In genomic region chr2:219059725-219060682, GRCh38 we compare ENCODE assay signal across 10 cellular contexts. TPM values are rescaled to one million over a fixed set of nuclear protein-coding genes. Genes with fewer than 3 reads are reported as not detected.
DNase-seq lines count a peak whose midpoint lies in the region; ATAC-seq and TF ChIP-seq lines count a peak whose summit lies in the region.
"Had no signal": no experiment of that assay in that cellular context is flagged by ENCODE, and none has a peak within 500 bp of the region (broad histone marks: within the 10 kb centered on the region; RNA-seq: fewer than 3 reads in every experiment).

No MANE protein-coding gene starts in this region.

- H3K23ac ChIP-seq in IMR-90 (ENCODE audit: low read depth, low read length), result no peak overlapping the region

- H3K36me3 ChIP-seq in IMR-90 (ENCODE audit: control insufficient read depth, insufficient read depth, low read length) (no peaks in the 10 kb centered on the region), duodenal mucosa (ENCODE audit: control insufficient read depth in 1 of 2, insufficient read depth in 2 of 2, low read length in 2 of 2) (peaks cover 7 to 18% of the 10 kb centered on the region in 2 donors), ovary (no peaks in the 10 kb centered on the region)

- H3K4me3 ChIP-seq in IMR-90 (ENCODE audit: insufficient read depth, low read depth, low read length), result no peak overlapping the region
- peak overlapping the region; percentile 82 to 88 for H3K4me3 ChIP-seq in duodenal mucosa (ENCODE audit: low read depth in 1 of 2, low read length in 2 of 2)
- peak overlapping the region; percentile 32 for H3K4me3 ChIP-seq in ovary
- H3K4me3 ChIP-seq: PC-9 had no signal

- BruUV-seq in Calu3 (replicated peaks; lab: Mats Ljungman, UMichigan) (TSS peak; percentile 44), IMR-90 (replicated peaks; lab: Mats Ljungman, UMichigan) (no TSS peak)

- H3K9me3 ChIP-seq in IMR-90 (ENCODE audit: control insufficient read depth, insufficient read depth, low read length) (no peaks in the 10 kb centered on the region), duodenal mucosa (ENCODE audit: control insufficient read depth in 1 of 2, low read length in 2 of 2) (no peaks in the 10 kb centered on the region), ovary (no peaks in the 10 kb centered on the region)

- H2AK5ac ChIP-seq in IMR-90 (ENCODE audit: low read depth, low read length), result no peak overlapping the region

- peaks cover 27% of the 10 kb centered on the region for H3K27me3 Mint-ChIP-seq in Calu3 (ENCODE audit: unreplicated experiment)

- TF ChIP-seq POLR2A in IMR-90 (IDR thresholded peaks at IDR 0.05; ENCODE audit: low read depth, low read length) (no peak), ovary (IDR thresholded peaks at IDR 0.05) (no peak)

- TF ChIP-seq CTCF in Calu3 (IDR thresholded peaks at IDR 0.05; ENCODE audit: unreplicated experiment) (no peak), IMR-90 (conservative IDR thresholded peaks at IDR 0.05; ENCODE audit: low read depth, low read length) (no peak), ovary (IDR thresholded peaks at IDR 0.05) (no peak)

- intact Hi-C loops in Calu3 (cut with micrococcal nuclease; ENCODE audit: unreplicated experiment) (loop anchor here (5.0 kb wide), 1 partner anchor 42 kb away; no protein-coding TSS in a partner anchor), IMR-90 (cut with micrococcal nuclease) (loop anchor here (5.0 kb wide), 1 partner anchor 237 kb away; no protein-coding TSS in a partner anchor), ovary (cut with DNase I) (loop anchor here (5.0 to 10.0 kb wide), 5 partner anchors 57 to 237 kb away; no protein-coding TSS in a partner anchor)

- no peak for TF ChIP-seq EP300 in ovary (IDR thresholded peaks at IDR 0.05)

- peak overlapping the region; percentile 38 for H2AK9ac ChIP-seq in IMR-90 (replicated peaks; ENCODE audit: low read depth, low read length, poor library complexity)

- TF ChIP-seq RAD21 in IMR-90 (IDR thresholded peaks at IDR 0.05; ENCODE audit: low read length), result no peak

- ATAC-seq in IMR-90 (ENCODE audit: low read depth) (no peak), GM21529 (IDR thresholded peaks at IDR 0.05; ENCODE audit: unreplicated experiment) (no peak)

- no peak overlapping the region for H3K56ac ChIP-seq in IMR-90 (ENCODE audit: extremely low read depth, insufficient read depth, low read length)

- CTCF ChIA-PET in Calu3 (lab: Charles Lee) (interaction anchor here (0.7 to 4.3 kb wide), 10 partner anchors 10 to 94 kb away, joined by 3 to 52 read pairs (median 6); no protein-coding TSS in a partner anchor), IMR-90 (lab: Yijun Ruan, JAX) (interaction anchor here (1.0 to 2.2 kb wide), 5 partner anchors 44 to 98 kb away, joined by 3 to 12 read pairs (median 6); no protein-coding TSS in a partner anchor)

- peak overlapping the region; percentile 76 for H3K4me3 Mint-ChIP-seq in Calu3 (ENCODE audit: low read depth, unreplicated experiment)

- H3K18ac ChIP-seq in IMR-90 (ENCODE audit: low read depth, low read length), result no peak overlapping the region

- no peak overlapping the region for H4K5ac ChIP-seq in IMR-90 (ENCODE audit: low read depth, low read length)

- no peak overlapping the region for H3K14ac ChIP-seq in IMR-90 (replicated peaks; ENCODE audit: low read depth, low read length)

- H3K27me3 ChIP-seq in IMR-90 (ENCODE audit: control insufficient read depth, insufficient read depth, low read length), result peaks cover 89% of the 10 kb centered on the region
- peaks cover 34 to 41% of the 10 kb centered on the region in 2 donors for H3K27me3 ChIP-seq in duodenal mucosa (ENCODE audit: control insufficient read depth in 1 of 2, insufficient read depth in 2 of 2, low read length in 2 of 2)
- peaks cover 3% of the 10 kb centered on the region for H3K27me3 ChIP-seq in ovary

- no peak overlapping the region for H4K91ac ChIP-seq in IMR-90 (ENCODE audit: insufficient read depth, low read depth, low read length)

- DNase-seq in Calu3 (peak; percentile 31), IMR-90 (no peak), ovary (no peak), HT-29 (ENCODE audit: low spot score) (no peak), NCI-H1930 (lab: John Stamatoyannopoulos, UW) (no peak)
- no peak for DNase-seq in stimulated activated CD4-positive, alpha-beta T cell treated with anti-CD3 and anti-CD28 coated beads, Interleukin-2, amount 100 ng/mL, for 48 hours
- DNase-seq: activated gamma-delta T cell had no signal

- H2BK20ac ChIP-seq in IMR-90 (ENCODE audit: low read depth, low read length), result no peak overlapping the region

- H3K4me2 ChIP-seq in IMR-90 (ENCODE audit: low read depth, low read length), result no peak overlapping the region; the same call in 1 of the 2 replicates
- H3K4me2 ChIP-seq: PC-9 had no signal

- H4K8ac ChIP-seq in IMR-90 (ENCODE audit: low read depth in 2 of 2, low read length in 2 of 2), result no peak overlapping the region

- H3K9ac ChIP-seq in IMR-90 (ENCODE audit: low read depth, low read length) (no peak overlapping the region), duodenal mucosa (ENCODE audit: low read depth in 1 of 2, low read length in 2 of 2) (peak overlapping the region; percentile 61 to 82)

- no peaks in the 10 kb centered on the region for H3K9me3 Mint-ChIP-seq in Calu3 (ENCODE audit: low read depth, unreplicated experiment)

- H3K4ac ChIP-seq in IMR-90 (ENCODE audit: low read depth, low read length), result no peak overlapping the region

- peaks cover 36% of the 10 kb centered on the region for H3K4me1 Mint-ChIP-seq in Calu3 (ENCODE audit: low read depth, unreplicated experiment)

- no peaks in the 10 kb centered on the region for H4K20me1 ChIP-seq in IMR-90 (ENCODE audit: insufficient read depth, low read length)

- H2AFZ ChIP-seq in IMR-90 (replicated peaks; ENCODE audit: low read length, poor library complexity), result peak overlapping the region; percentile 47
- H2AFZ ChIP-seq: PC-9 had no signal

- peaks cover 6% of the 10 kb centered on the region; the same call in 1 of the 2 replicates for H3K4me1 ChIP-seq in IMR-90 (ENCODE audit: control insufficient read depth, insufficient read depth, low read length)
- H3K4me1 ChIP-seq in duodenal mucosa (ENCODE audit: control insufficient read depth in 1 of 2, insufficient read depth in 2 of 2, low read length in 2 of 2), result peaks cover 12 to 23% of the 10 kb centered on the region in 2 donors
- H3K4me1 ChIP-seq in ovary (ENCODE audit: insufficient read depth), result peaks cover 7% of the 10 kb centered on the region

- peaks cover 44% of the 10 kb centered on the region for H3K36me3 Mint-ChIP-seq in Calu3 (ENCODE audit: insufficient read depth, unreplicated experiment)

- H3K27ac ChIP-seq in IMR-90 (ENCODE audit: insufficient read depth, low read length) (no peak overlapping the region), duodenal mucosa (ENCODE audit: low read depth, low read length) (peak overlapping the region; percentile 66), ovary (no peak overlapping the region)
- H3K27ac ChIP-seq: PC-9 had no signal

- no peaks in the 10 kb centered on the region for H3K79me1 ChIP-seq in IMR-90 (ENCODE audit: low read depth in 1 of 2, low read length in 2 of 2)

- in situ Hi-C loops in IMR-90 (cut with MboI; ENCODE audit: low sequenced_read_pairs), result loop anchor here (5.0 kb wide), 1 partner anchor 92 kb away; no protein-coding TSS in a partner anchor

- WGBS in IMR-90 (ENCODE audit: extremely low coverage in 2 of 2, insufficient read length in 1 of 2), 2 experiments, result 6% methylated on average over 23 of the region's 81 CpGs; no CpG with 5 or more reads in 1 of the 2 experiments
- WGBS in ovary, 3 donors, result 2 to 4% (median 4%) methylated on average over 47 to 81 of the region's 81 CpGs

- no peak overlapping the region for H2BK15ac ChIP-seq in IMR-90 (ENCODE audit: low read depth, low read length)

- dilution Hi-C loops in IMR-90 (cut with HindIII; ENCODE audit: low sequenced_read_pairs, unreplicated experiment), result no loop called here

- no peak overlapping the region for H2BK120ac ChIP-seq in IMR-90 (ENCODE audit: low read depth, low read length)

- H3K9me1 ChIP-seq in IMR-90 (ENCODE audit: insufficient read depth, low read length), result no peaks in the 10 kb centered on the region

- peak overlapping the region; percentile 28 for H3K27ac Mint-ChIP-seq in Calu3 (ENCODE audit: unreplicated experiment)

- no peak overlapping the region for H2BK5ac ChIP-seq in IMR-90 (ENCODE audit: low read depth, low read length, poor library complexity, severe bottlenecking)

- POLR2A ChIA-PET in IMR-90 (lab: Charles Lee; ENCODE audit: unreplicated experiment), result no interaction called here

TF ChIP-seq in IMR-90, 13 proteins besides CTCF, POLR2A, EP300 and RAD21 (continues in another document):
- TF ChIP-seq FOS (IDR thresholded peaks at IDR 0.05; ENCODE audit: low read depth, low read length) (no peak), CEBPB (IDR thresholded peaks at IDR 0.05; ENCODE audit: low read depth, low read length) (no peak), SMC3 (IDR thresholded peaks at IDR 0.05; ENCODE audit: low read depth, low read length) (no peak), RFX5 (IDR thresholded peaks at IDR 0.05; ENCODE audit: low read depth, low read length) (no peak), MXI1 (IDR thresholded peaks at IDR 0.05; ENCODE audit: borderline replicate concordance, low read depth, low read length) (no peak), CHD1 (IDR thresholded peaks at IDR 0.05; ENCODE audit: low read depth, low read length) (no peak)

RNA-seq across cellular contexts. Expression of gene IHH, which starts 0.7 kb away (rescaled TPM):
- total RNA-seq in Calu3 (2022) (9.0 and 15.8 TPM in 2 replicates), IMR-90 (2012; rRNA removed) (not detected in 2 replicates), ovary (under 1 TPM in 3 of 7 donors, not detected in 4; 0.15 to 0.80 (median 0.36) TPM)
- polyA plus RNA-seq in IMR-90 (2012; rRNA removed) (not detected in 2 replicates), ovary (1 to 10 TPM in 1 of 2 donors, under 1 TPM in 1; 0.12 to 1.6 TPM)
- polyA plus RNA-seq in IMR-90 (2012; cell fraction: cytosol; rRNA removed), result 0.01 TPM in 1 of 2 replicates, not detected in the other
- 0.02 TPM in 1 of 2 replicates, not detected in the other for polyA plus RNA-seq in IMR-90 (2012; cell fraction: nucleus; rRNA removed; ENCODE audit: low replicate concordance)
- 12.3 and 13.4 TPM in 2 replicates for total RNA-seq in HT-29 (2014; rRNA removed; shearing (Covaris generic))
- total RNA-seq: PC-9 had no signal

RNA-seq across cellular contexts. Expression of gene CFAP65, which starts 18.7 kb away (rescaled TPM):
- total RNA-seq in Calu3 (2022) (0.68 and 1.3 TPM in 2 replicates), IMR-90 (2012; rRNA removed) (not detected in 2 replicates), ovary (10 to 100 TPM in 1 of 7 donors, 1 to 10 TPM in 1, under 1 TPM in 3, not detected in 2; 0.82 to 19.6 (median 0.95) TPM)
- polyA plus RNA-seq in IMR-90 (2012; rRNA removed) (not detected in 2 replicates), ovary (under 1 TPM in 1 of 2 donors, not detected in 1; 0.04 TPM)
- not detected in 2 replicates for polyA plus RNA-seq in IMR-90 (2012; cell fraction: cytosol; rRNA removed)
- polyA plus RNA-seq in IMR-90 (2012; cell fraction: nucleus; rRNA removed; ENCODE audit: low replicate concordance), result 0.01 TPM in 1 of 2 replicates, not detected in the other
- total RNA-seq in HT-29 (2014; rRNA removed; shearing (Covaris generic)), result not detected in 2 replicates
- total RNA-seq: PC-9 had no signal
